Comparison of ENCODE assay signal across 12 cellular contexts in the genomic region with DNA sequence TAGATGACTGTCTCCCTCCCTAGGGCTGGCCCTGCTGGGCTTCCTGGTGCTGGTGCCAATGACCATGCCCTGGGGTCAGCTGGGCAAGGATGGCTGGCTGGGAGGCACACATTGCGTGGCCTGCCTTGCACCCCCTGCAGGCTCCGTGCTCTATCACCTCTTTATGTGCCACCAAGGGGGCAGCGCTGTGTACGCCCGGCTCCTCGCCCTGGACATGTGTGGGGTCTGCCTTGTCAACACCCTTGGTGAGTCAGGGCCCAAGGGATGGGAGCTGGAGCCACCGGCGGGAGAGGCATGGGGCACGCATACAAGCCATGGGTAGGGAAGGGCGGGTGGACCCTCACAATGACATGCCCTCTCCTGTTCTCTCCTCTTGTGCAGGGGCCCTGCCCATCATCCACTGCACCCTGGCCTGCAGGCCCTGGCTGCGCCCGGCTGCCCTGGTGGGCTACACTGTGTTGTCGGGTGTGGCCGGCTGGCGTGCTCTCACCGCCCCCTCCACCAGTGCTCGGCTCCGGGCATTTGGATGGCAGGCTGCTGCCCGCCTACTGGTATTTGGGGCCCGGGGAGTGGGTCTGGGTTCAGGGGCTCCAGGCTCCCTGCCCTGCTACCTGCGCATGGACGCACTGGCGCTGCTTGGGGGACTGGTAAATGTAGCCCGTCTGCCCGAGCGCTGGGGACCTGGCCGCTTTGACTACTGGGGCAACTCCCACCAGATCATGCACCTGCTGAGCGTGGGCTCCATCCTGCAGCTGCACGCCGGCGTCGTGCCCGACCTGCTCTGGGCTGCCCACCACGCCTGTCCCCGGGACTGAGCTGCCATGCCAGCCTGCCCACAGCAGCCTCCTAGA. TPM values are rescaled to one million over a fixed set of nuclear protein-coding genes. Genes with fewer than 3 reads are reported as not detected.
DNase-seq lines count a peak whose midpoint lies in the region; TF ChIP-seq lines count a peak whose summit lies in the region.
"Had no signal": no experiment of that assay in that cellular context is flagged by ENCODE, and none has a peak within 500 bp of the region (broad histone marks: within the 10 kb centered on the region; RNA-seq: fewer than 3 reads in every experiment).

No MANE protein-coding gene starts in this region.

- dilution Hi-C loops in mammary epithelial cell (cut with HindIII; ENCODE audit: low sequenced_read_pairs) = loop anchor here (5.0 kb wide), 2 partner anchors 46 to 49 kb away; partner anchors contain the start of gene CLDN6

- H3K4me3 Mint-ChIP-seq in activated CD4-positive, alpha-beta T cell treated with anti-CD3 and anti-CD28 coated beads, Interleukin-2, amount 10 ng/mL, durations not matched to agents 7 days and 5 days = peak overlapping the region; percentile 76

- TF ChIP-seq CTCF in OCI-LY1 (IDR thresholded peaks at IDR 0.05; ENCODE audit: low read length) (peak; percentile 29; the same call in 1 of the 2 replicates), mammary epithelial cell (conservative IDR thresholded peaks at IDR 0.05 in 1 of 2, IDR thresholded peaks at IDR 0.05 in 1 of 2; ENCODE audit: extremely low read depth in 1 of 2, insufficient read depth in 1 of 2, low read depth in 1 of 2, low read length in 2 of 2) (no peak), parathyroid adenoma (IDR thresholded peaks at IDR 0.05) (no peak)

- H3K4me1 ChIP-seq in OCI-LY1 (ENCODE audit: insufficient read depth, low read length, severe bottlenecking) = peaks cover 55% of the 10 kb centered on the region
- peaks cover 39% of the 10 kb centered on the region for H3K4me1 ChIP-seq in mammary epithelial cell (ENCODE audit: insufficient read depth, low read length)
- H3K4me1 ChIP-seq in parathyroid adenoma = peaks cover 19% of the 10 kb centered on the region

- POLR2A ChIA-PET in activated CD4-positive, alpha-beta T cell treated with anti-CD3 and anti-CD28 coated beads, Interleukin-2, amount 10 ng/mL, durations not matched to agents 7 days and 5 days (lab: Charles Lee) = no interaction called here

- WGBS in mammary epithelial cell (ENCODE audit: low coverage, missing lambda C conversion rate) = 86% methylated on average over 18 of the region's 35 CpGs

- H3K9me3 ChIP-seq in OCI-LY1 (ENCODE audit: low read length) (no peaks in the 10 kb centered on the region), mammary epithelial cell (replicated peaks; ENCODE audit: insufficient read depth, low read length) (no peaks in the 10 kb centered on the region), parathyroid adenoma (ENCODE audit: control insufficient read depth, low read length) (no peaks in the 10 kb centered on the region)

- H3K9me2 ChIP-seq in OCI-LY1 (ENCODE audit: low read depth, low read length) = no peaks in the 10 kb centered on the region

- in situ Hi-C loops in mammary epithelial cell (cut with MboI; ENCODE audit: low sequenced_read_pairs in 2 of 2) = no loop called here

- H3F3A ChIP-seq in OCI-LY1 (ENCODE audit: insufficient read depth, low read length) = no peaks in the 10 kb centered on the region

- H2AFZ ChIP-seq in OCI-LY1 (ENCODE audit: low read length) (no peak overlapping the region), mammary epithelial cell (ENCODE audit: low read depth, low read length) (no peak overlapping the region), parathyroid adenoma (no peak overlapping the region)
- H2AFZ ChIP-seq: hepatocyte had no signal

- peaks cover 16% of the 10 kb centered on the region for H3K36me3 Mint-ChIP-seq in activated CD4-positive, alpha-beta T cell treated with anti-CD3 and anti-CD28 coated beads, Interleukin-2, amount 10 ng/mL, durations not matched to agents 7 days and 5 days (ENCODE audit: low read depth)

- no TSS peak for BruUV-seq in mammary epithelial cell (replicated peaks; lab: Mats Ljungman, UMichigan)

- peaks cover 58% of the 10 kb centered on the region for H3K36me3 ChIP-seq in OCI-LY1 (ENCODE audit: insufficient read depth, low read length)
- peaks cover 6% of the 10 kb centered on the region for H3K36me3 ChIP-seq in mammary epithelial cell (ENCODE audit: insufficient read depth, low read length)
- H3K36me3 ChIP-seq in parathyroid adenoma (ENCODE audit: control insufficient read depth, insufficient read depth, low read length) = no peaks in the 10 kb centered on the region

- peak overlapping the region; percentile 84; the same call in 1 of the 2 replicates for H3K9ac ChIP-seq in OCI-LY1 (ENCODE audit: low read length)
- no peak overlapping the region for H3K9ac ChIP-seq in mammary epithelial cell (ENCODE audit: insufficient read depth, low read length)
- H3K9ac ChIP-seq in parathyroid adenoma = no peak overlapping the region

- peaks cover 28% of the 10 kb centered on the region for H3K4me1 Mint-ChIP-seq in activated CD4-positive, alpha-beta T cell treated with anti-CD3 and anti-CD28 coated beads, Interleukin-2, amount 10 ng/mL, durations not matched to agents 7 days and 5 days

- H4K20me1 ChIP-seq in OCI-LY1 (ENCODE audit: insufficient read depth, low read length) (no peaks in the 10 kb centered on the region), mammary epithelial cell (ENCODE audit: insufficient read depth, low read length) (peaks cover 4% of the 10 kb centered on the region)

- H3K4me2 ChIP-seq in OCI-LY1 (ENCODE audit: low read length) (peak overlapping the region; percentile 85), mammary epithelial cell (ENCODE audit: insufficient read depth, low read depth, low read length) (peak overlapping the region; percentile 98), parathyroid adenoma (ENCODE audit: low read length) (peak overlapping the region; percentile 93)

- DNase-seq in activated CD4-positive, alpha-beta T cell treated with anti-CD3 and anti-CD28 coated beads, Interleukin-2, amount 10 ng/mL, durations not matched to agents 7 days and 5 days = no peak
- DNase-seq in activated CD4-positive, alpha-beta T cell treated with anti-CD3 and anti-CD28 coated beads, Interleukin-2, amount 50 U/mL, for 4 hours = no peak
- DNase-seq in mammary epithelial cell = no peak
- no peak for DNase-seq in NCI-H2081 treated with DMSO at 0.1 percent for 48 hours (lab: John Stamatoyannopoulos, UW)
- no peak for DNase-seq in dedifferentiated amniotic fluid mesenchymal stem cell (ENCODE audit: extremely low spot score)
- no peak for DNase-seq in GF-D8 (lab: John Stamatoyannopoulos, UW)

- H3K79me2 ChIP-seq in OCI-LY1 (ENCODE audit: insufficient read depth, low read length) = no peaks in the 10 kb centered on the region
- H3K79me2 ChIP-seq in mammary epithelial cell (ENCODE audit: insufficient read depth, low read length) = peaks cover 19% of the 10 kb centered on the region
- H3K79me2 ChIP-seq in parathyroid adenoma = no peaks in the 10 kb centered on the region
- H3K79me2 ChIP-seq: hepatocyte had no signal

- H3K4me3 ChIP-seq in OCI-LY1 (ENCODE audit: low read depth, low read length, poor library complexity, severe bottlenecking) (peak overlapping the region; percentile 81), mammary epithelial cell (replicated peaks in 1 of 3; ENCODE audit: insufficient read depth in 1 of 3, low read depth in 2 of 3, low read length in 3 of 3) (peak overlapping the region in 1 of 3 experiments; percentile 88), parathyroid adenoma (ENCODE audit: low read depth, low read length) (peak overlapping the region; percentile 67)
- H3K4me3 ChIP-seq: hepatocyte had no signal

- peaks cover 8% of the 10 kb centered on the region for H3K27me3 Mint-ChIP-seq in activated CD4-positive, alpha-beta T cell treated with anti-CD3 and anti-CD28 coated beads, Interleukin-2, amount 10 ng/mL, durations not matched to agents 7 days and 5 days

- H3K9me3 Mint-ChIP-seq in activated CD4-positive, alpha-beta T cell treated with anti-CD3 and anti-CD28 coated beads, Interleukin-2, amount 10 ng/mL, durations not matched to agents 7 days and 5 days = no peaks in the 10 kb centered on the region

- CTCF ChIA-PET in activated CD4-positive, alpha-beta T cell treated with anti-CD3 and anti-CD28 coated beads, Interleukin-2, amount 10 ng/mL, durations not matched to agents 7 days and 5 days (lab: Charles Lee) = no interaction called here
- CTCF ChIA-PET in mammary epithelial cell (lab: Charles Lee; ENCODE audit: low non-redundant PET) = no interaction called here

- peak overlapping the region; percentile 19 for H3K27ac ChIP-seq in OCI-LY1 (ENCODE audit: low read depth, low read length, poor library complexity, severe bottlenecking)
- H3K27ac ChIP-seq in mammary epithelial cell (ENCODE audit: insufficient read depth, low read depth, low read length) = no peak overlapping the region
- peak overlapping the region; percentile 78 for H3K27ac ChIP-seq in parathyroid adenoma
- H3K27ac ChIP-seq: hepatocyte had no signal

- H3K27me3 ChIP-seq in OCI-LY1 (ENCODE audit: insufficient read depth, low read length) (no peaks in the 10 kb centered on the region), mammary epithelial cell (ENCODE audit: insufficient read depth, low read length) (no peaks in the 10 kb centered on the region), parathyroid adenoma (ENCODE audit: control insufficient read depth, insufficient read depth, low read length) (no peaks in the 10 kb centered on the region)

- intact Hi-C loops in mammary epithelial cell (cut with micrococcal nuclease) = no loop called here

- H3K27ac Mint-ChIP-seq in activated CD4-positive, alpha-beta T cell treated with anti-CD3 and anti-CD28 coated beads, Interleukin-2, amount 10 ng/mL, durations not matched to agents 7 days and 5 days = peak overlapping the region; percentile 50

RNA-seq across cellular contexts. Expression of gene PAQR4, which starts 2.2 kb away (rescaled TPM):
- 10 to 100 TPM; 49.7 to 50.9 TPM for total RNA-seq in activated CD4-positive, alpha-beta T cell treated with anti-CD3 and anti-CD28 coated beads, Interleukin-2, amount 10 ng/mL, durations not matched to agents 7 days and 5 days
- total RNA-seq in mammary epithelial cell = 10 to 100 TPM in 1 of 2 donors, 1 to 10 TPM in 1; 6.8 to 21.6 TPM
- polyA plus RNA-seq in mammary epithelial cell = 24.1 TPM
- 15.3 TPM for polyA minus RNA-seq in mammary epithelial cell

RNA-seq across cellular contexts. Expression of gene KREMEN2, which starts 7.3 kb away (rescaled TPM):
- under 1 TPM in 1 of 2 experiments, not detected in 1; 0.08 TPM for total RNA-seq in activated CD4-positive, alpha-beta T cell treated with anti-CD3 and anti-CD28 coated beads, Interleukin-2, amount 10 ng/mL, durations not matched to agents 7 days and 5 days
- under 1 TPM; 0.33 to 0.96 TPM for total RNA-seq in mammary epithelial cell
- 0.99 TPM for polyA plus RNA-seq in mammary epithelial cell
- polyA minus RNA-seq in mammary epithelial cell = not detected
- total RNA-seq: dermis microvascular lymphatic vessel endothelial cell, omental fat pad had no signal
- polyA plus RNA-seq: urinary bladder had no signal

RNA-seq across cellular contexts. Expression of gene PKMYT1, which starts 8.9 kb away (rescaled TPM):
- total RNA-seq in activated CD4-positive, alpha-beta T cell treated with anti-CD3 and anti-CD28 coated beads, Interleukin-2, amount 10 ng/mL, durations not matched to agents 7 days and 5 days = 100 to 1,000 TPM; 122 to 151 TPM
- 10 to 100 TPM in 1 of 2 donors, 1 to 10 TPM in 1; 4.2 to 67.2 TPM for total RNA-seq in mammary epithelial cell
- polyA plus RNA-seq in mammary epithelial cell = 44.5 TPM
- polyA minus RNA-seq in mammary epithelial cell = 37.9 TPM

RNA-seq across cellular contexts. Expression of gene CLDN9, which starts 41.4 kb away (rescaled TPM):
- not detected for total RNA-seq in activated CD4-positive, alpha-beta T cell treated with anti-CD3 and anti-CD28 coated beads, Interleukin-2, amount 10 ng/mL, durations not matched to agents 7 days and 5 days
- not detected for total RNA-seq in mammary epithelial cell
- polyA plus RNA-seq in mammary epithelial cell = not detected
- polyA minus RNA-seq in mammary epithelial cell = not detected
- total RNA-seq: dermis microvascular lymphatic vessel endothelial cell, urinary bladder had no signal

RNA-seq across cellular contexts. Expression of gene CLDN6, which starts 46.6 kb away (rescaled TPM):
- not detected for total RNA-seq in activated CD4-positive, alpha-beta T cell treated with anti-CD3 and anti-CD28 coated beads, Interleukin-2, amount 10 ng/mL, durations not matched to agents 7 days and 5 days
- not detected for total RNA-seq in mammary epithelial cell
- polyA plus RNA-seq in mammary epithelial cell = 0.08 TPM
- not detected for polyA minus RNA-seq in mammary epithelial cell
- total RNA-seq: dermis microvascular lymphatic vessel endothelial cell, omental fat pad, urinary bladder had no signal
- polyA plus RNA-seq: urinary bladder had no signal
